1 cellular context compared by ENCODE assay signal in the genomic region with DNA sequence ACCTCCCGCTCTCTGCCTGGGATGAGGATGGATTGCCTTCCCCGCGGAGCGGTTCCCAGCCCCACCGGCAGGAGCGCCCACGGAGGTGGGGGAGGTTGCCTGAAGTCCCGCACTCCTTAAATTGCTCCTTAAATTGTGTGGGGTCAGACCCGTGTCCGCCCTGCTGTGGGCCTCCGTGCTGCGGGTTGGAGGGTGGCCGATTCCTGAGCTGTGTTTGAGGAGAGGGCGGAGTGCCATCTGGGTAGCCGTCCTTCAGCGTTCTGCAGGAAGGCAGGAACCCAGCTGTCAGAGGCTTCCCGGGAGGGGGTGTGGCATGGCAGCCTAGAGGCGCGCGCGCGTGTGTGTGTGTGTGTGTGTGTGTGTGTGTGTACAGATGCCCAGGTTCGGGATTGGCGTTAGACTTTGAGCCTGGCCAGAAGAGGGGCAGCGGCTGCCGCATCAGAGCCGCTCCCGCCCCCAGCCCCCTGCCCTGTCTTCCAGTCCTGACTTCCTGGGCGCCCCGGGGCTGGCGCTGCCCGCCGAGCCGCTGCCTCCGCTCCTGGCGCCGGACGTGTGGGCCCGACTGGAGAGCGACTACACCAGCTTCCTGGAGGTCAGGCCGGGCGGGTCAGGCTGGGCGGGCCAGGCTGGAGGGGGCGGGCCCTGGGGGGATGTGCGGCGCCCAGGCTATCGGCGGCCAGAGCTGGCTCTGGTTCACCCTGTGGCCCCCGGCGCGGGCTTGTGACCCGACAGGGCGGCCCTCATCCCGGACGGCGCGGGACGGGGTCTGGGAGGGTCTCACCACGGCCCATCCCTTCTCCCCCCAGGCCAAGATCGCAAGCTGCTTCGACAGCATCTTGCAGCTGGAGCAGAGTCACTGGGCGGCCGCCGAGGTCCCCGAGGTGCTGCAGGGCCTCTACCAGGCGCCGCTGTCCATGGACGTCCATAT.
TF ChIP-seq lines count a peak whose summit lies in the region.

No MANE protein-coding gene starts in this region.

TF ChIP-seq in GM23338, 12 proteins besides CTCF, POLR2A, EP300 and RAD21 (continued from another document):
- TF ChIP-seq JUNB (IDR thresholded peaks at IDR 0.05; ENCODE audit: unreplicated experiment) (no peak), NANOG (IDR thresholded peaks at IDR 0.05; ENCODE audit: borderline replicate concordance) (no peak), POLR2AphosphoS5 (IDR thresholded peaks at IDR 0.05; ENCODE audit: low read depth) (no peak), ZNF114 (CRISPR knock-in tag; IDR thresholded peaks at IDR 0.05) (no peak), STAT1 (IDR thresholded peaks at IDR 0.05; ENCODE audit: unreplicated experiment) (no peak)
- TF ChIP-seq, protein P1, sequence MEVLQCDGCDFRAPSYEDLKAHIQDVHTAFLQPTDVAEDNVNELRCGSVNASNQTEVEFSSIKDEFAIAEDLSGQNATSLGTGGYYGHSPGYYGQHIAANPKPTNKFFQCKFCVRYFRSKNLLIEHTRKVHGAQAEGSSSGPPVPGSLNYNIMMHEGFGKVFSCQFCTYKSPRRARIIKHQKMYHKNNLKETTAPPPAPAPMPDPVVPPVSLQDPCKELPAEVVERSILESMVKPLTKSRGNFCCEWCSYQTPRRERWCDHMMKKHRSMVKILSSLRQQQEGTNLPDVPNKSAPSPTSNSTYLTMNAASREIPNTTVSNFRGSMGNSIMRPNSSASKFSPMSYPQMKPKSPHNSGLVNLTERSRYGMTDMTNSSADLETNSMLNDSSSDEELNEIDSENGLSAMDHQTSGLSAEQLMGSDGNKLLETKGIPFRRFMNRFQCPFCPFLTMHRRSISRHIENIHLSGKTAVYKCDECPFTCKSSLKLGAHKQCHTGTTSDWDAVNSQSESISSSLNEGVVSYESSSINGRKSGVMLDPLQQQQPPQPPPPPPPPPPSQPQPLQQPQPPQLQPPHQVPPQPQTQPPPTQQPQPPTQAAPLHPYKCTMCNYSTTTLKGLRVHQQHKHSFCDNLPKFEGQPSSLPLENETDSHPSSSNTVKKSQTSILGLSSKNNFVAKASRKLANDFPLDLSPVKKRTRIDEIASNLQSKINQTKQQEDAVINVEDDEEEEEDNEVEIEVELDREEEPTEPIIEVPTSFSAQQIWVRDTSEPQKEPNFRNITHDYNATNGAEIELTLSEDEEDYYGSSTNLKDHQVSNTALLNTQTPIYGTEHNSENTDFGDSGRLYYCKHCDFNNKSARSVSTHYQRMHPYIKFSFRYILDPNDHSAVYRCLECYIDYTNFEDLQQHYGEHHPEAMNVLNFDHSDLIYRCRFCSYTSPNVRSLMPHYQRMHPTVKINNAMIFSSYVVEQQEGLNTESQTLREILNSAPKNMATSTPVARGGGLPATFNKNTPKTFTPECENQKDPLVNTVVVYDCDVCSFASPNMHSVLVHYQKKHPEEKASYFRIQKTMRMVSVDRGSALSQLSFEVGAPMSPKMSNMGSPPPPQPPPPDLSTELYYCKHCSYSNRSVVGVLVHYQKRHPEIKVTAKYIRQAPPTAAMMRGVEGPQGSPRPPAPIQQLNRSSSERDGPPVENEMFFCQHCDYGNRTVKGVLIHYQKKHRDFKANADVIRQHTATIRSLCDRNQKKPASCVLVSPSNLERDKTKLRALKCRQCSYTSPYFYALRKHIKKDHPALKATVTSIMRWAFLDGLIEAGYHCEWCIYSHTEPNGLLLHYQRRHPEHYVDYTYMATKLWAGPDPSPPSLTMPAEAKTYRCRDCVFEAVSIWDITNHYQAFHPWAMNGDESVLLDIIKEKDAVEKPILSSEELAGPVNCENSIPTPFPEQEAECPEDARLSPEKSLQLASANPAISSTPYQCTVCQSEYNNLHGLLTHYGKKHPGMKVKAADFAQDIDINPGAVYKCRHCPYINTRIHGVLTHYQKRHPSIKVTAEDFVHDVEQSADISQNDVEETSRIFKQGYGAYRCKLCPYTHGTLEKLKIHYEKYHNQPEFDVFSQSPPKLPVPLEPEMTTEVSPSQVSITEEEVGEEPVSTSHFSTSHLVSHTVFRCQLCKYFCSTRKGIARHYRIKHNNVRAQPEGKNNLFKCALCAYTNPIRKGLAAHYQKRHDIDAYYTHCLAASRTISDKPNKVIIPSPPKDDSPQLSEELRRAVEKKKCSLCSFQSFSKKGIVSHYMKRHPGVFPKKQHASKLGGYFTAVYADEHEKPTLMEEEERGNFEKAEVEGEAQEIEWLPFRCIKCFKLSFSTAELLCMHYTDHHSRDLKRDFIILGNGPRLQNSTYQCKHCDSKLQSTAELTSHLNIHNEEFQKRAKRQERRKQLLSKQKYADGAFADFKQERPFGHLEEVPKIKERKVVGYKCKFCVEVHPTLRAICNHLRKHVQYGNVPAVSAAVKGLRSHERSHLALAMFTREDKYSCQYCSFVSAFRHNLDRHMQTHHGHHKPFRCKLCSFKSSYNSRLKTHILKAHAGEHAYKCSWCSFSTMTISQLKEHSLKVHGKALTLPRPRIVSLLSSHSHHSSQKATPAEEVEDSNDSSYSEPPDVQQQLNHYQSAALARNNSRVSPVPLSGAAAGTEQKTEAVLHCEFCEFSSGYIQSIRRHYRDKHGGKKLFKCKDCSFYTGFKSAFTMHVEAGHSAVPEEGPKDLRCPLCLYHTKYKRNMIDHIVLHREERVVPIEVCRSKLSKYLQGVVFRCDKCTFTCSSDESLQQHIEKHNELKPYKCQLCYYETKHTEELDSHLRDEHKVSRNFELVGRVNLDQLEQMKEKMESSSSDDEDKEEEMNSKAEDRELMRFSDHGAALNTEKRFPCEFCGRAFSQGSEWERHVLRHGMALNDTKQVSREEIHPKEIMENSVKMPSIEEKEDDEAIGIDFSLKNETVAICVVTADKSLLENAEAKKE (CRISPR knock-in tag; IDR thresholded peaks at IDR 0.05), result no peak
- TF ChIP-seq, protein P2, sequence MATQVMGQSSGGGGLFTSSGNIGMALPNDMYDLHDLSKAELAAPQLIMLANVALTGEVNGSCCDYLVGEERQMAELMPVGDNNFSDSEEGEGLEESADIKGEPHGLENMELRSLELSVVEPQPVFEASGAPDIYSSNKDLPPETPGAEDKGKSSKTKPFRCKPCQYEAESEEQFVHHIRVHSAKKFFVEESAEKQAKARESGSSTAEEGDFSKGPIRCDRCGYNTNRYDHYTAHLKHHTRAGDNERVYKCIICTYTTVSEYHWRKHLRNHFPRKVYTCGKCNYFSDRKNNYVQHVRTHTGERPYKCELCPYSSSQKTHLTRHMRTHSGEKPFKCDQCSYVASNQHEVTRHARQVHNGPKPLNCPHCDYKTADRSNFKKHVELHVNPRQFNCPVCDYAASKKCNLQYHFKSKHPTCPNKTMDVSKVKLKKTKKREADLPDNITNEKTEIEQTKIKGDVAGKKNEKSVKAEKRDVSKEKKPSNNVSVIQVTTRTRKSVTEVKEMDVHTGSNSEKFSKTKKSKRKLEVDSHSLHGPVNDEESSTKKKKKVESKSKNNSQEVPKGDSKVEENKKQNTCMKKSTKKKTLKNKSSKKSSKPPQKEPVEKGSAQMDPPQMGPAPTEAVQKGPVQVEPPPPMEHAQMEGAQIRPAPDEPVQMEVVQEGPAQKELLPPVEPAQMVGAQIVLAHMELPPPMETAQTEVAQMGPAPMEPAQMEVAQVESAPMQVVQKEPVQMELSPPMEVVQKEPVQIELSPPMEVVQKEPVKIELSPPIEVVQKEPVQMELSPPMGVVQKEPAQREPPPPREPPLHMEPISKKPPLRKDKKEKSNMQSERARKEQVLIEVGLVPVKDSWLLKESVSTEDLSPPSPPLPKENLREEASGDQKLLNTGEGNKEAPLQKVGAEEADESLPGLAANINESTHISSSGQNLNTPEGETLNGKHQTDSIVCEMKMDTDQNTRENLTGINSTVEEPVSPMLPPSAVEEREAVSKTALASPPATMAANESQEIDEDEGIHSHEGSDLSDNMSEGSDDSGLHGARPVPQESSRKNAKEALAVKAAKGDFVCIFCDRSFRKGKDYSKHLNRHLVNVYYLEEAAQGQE (IDR thresholded peaks at IDR 0.05; ENCODE audit: unreplicated experiment), result no peak
- TF ChIP-seq, protein P3, sequence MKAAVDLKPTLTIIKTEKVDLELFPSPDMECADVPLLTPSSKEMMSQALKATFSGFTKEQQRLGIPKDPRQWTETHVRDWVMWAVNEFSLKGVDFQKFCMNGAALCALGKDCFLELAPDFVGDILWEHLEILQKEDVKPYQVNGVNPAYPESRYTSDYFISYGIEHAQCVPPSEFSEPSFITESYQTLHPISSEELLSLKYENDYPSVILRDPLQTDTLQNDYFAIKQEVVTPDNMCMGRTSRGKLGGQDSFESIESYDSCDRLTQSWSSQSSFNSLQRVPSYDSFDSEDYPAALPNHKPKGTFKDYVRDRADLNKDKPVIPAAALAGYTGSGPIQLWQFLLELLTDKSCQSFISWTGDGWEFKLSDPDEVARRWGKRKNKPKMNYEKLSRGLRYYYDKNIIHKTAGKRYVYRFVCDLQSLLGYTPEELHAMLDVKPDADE (IDR thresholded peaks at IDR 0.05), result no peak
